In genomic region chr3:8327739-8328138, GRCh38 we compare ENCODE assay signal across 22 cellular contexts.
A peak's percentile ranks its signal among the peaks of the same experiment; 100 is the strongest.
DNase-seq lines count a peak whose midpoint lies in the region; ATAC-seq lines count a peak whose summit lies in the region.
"Had no signal": no experiment of that assay in that cellular context is flagged by ENCODE, and none has a peak within 500 bp of the region (broad histone marks: within the 10 kb centered on the region; RNA-seq: fewer than 3 reads in every experiment).

No MANE protein-coding gene starts in this region.

- no peaks in the 10 kb centered on the region for H3K36me3 ChIP-seq in BLaER1

- no peak overlapping the region for H3K27ac ChIP-seq in BLaER1
- H3K27ac ChIP-seq: 22Rv1 had no signal

- H3K4me1 ChIP-seq in BLaER1 = peaks cover 34% of the 10 kb centered on the region

- H3K27me3 ChIP-seq in BLaER1 = no peaks in the 10 kb centered on the region

- no peak overlapping the region for H3K4me3 Mint-ChIP-seq in T-helper 17 cell
- H3K4me3 Mint-ChIP-seq: GM23338 had no signal

- H3K36me3 Mint-ChIP-seq in T-helper 17 cell (ENCODE audit: low read depth) = peaks cover 3% of the 10 kb centered on the region

- no peaks in the 10 kb centered on the region for H4K20me1 ChIP-seq in BLaER1

- no peak overlapping the region for H3K9ac ChIP-seq in BLaER1

- H3K4me2 ChIP-seq in BLaER1 = peak overlapping the region; percentile 80
- H3K4me2 ChIP-seq: GM23338 had no signal

- H3K4me1 Mint-ChIP-seq in T-helper 17 cell = peaks cover 26% of the 10 kb centered on the region
- H3K4me1 Mint-ChIP-seq: GM23338 had no signal

- peak overlapping the region; percentile 76 for H3K27ac Mint-ChIP-seq in T-helper 17 cell
- H3K27ac Mint-ChIP-seq: GM23338 had no signal

- peak; percentile 61 for DNase-seq in NCI-H1105 treated with DMSO at 0.1 percent for 48 hours (lab: John Stamatoyannopoulos, UW)
- no peak for DNase-seq in NCI-H1105 (lab: John Stamatoyannopoulos, UW)
- DNase-seq in NCI-H187 treated with DMSO at 0.1 percent for 48 hours (lab: John Stamatoyannopoulos, UW) = peak; percentile 69
- no peak for DNase-seq in T-helper 17 cell
- DNase-seq in NCI-H524 (lab: John Stamatoyannopoulos, UW) = no peak
- DNase-seq: AML-193, COR-L47, DMS 273 treated with DMSO at 0.1 percent for 48 hours, GF-D8, HCEC 1CT, MM.1S, NCI-H1092, NCI-H1694 treated with DMSO at 0.1 percent for 48 hours, NCI-H2171 treated with DMSO at 0.1 percent for 48 hours, NCI-H524 treated with DMSO at 0.1 percent for 48 hours had no signal

- ATAC-seq in T-helper 17 cell (no peak), HG03460 (IDR thresholded peaks at IDR 0.05; ENCODE audit: unreplicated experiment) (no peak), HG03025 (IDR thresholded peaks at IDR 0.05; ENCODE audit: low FRiP score, unreplicated experiment) (no peak)
- ATAC-seq: GM12878, GM23338, Panc1 had no signal

- H3K9me3 ChIP-seq in BLaER1 (peaks cover 28% of the 10 kb centered on the region), T-helper 17 cell (ENCODE audit: control insufficient read depth, low read length, poor library complexity, severe bottlenecking) (no peaks in the 10 kb centered on the region)

- peaks cover 5% of the 10 kb centered on the region for H3K27me3 Mint-ChIP-seq in T-helper 17 cell

- no peak overlapping the region for H3K4me3 ChIP-seq in BLaER1
- H3K4me3 ChIP-seq: GM12878, GM23338 had no signal

Comparison
In these comparisons a context has a peak if more than half of its experiments do, and no peak if none do; other contexts are left out.
1. DNase-seq: peak in NCI-H1105 treated with DMSO at 0.1 percent for 48 hours (single experiment) and NCI-H187 treated with DMSO at 0.1 percent for 48 hours (single experiment); none in NCI-H1105 (single experiment), T-helper 17 cell (0 of 3) and NCI-H524 (0 of 2).